ENCODE assay signal across 25 cellular contexts in genomic region chr9:94933429-94933828, GRCh38.
DNase-seq lines count a peak whose midpoint lies in the region; ATAC-seq and TF ChIP-seq lines count a peak whose summit lies in the region.
"Had no signal": no experiment of that assay in that cellular context is flagged by ENCODE, and none has a peak within 500 bp of the region (broad histone marks: within the 10 kb centered on the region; RNA-seq: fewer than 3 reads in every experiment).

No MANE protein-coding gene starts in this region.

- no peak for TF ChIP-seq CTCF in type B pancreatic cell (conservative IDR thresholded peaks at IDR 0.05)

- peaks cover 56% of the 10 kb centered on the region for H3K4me1 Mint-ChIP-seq in type B pancreatic cell (ENCODE audit: unreplicated experiment)
- H3K4me1 Mint-ChIP-seq: stimulated activated memory B cell treated with anti-CD40 and anti-IgM and Interleukin-4, amounts not matched to agents 10 μg/mL and 1 μg/mL and 100 μg/mL, for 72 hours had no signal

- H3K36me3 Mint-ChIP-seq in type B pancreatic cell: peaks cover 29% of the 10 kb centered on the region
- H3K36me3 Mint-ChIP-seq: activated naive CD4-positive, alpha-beta T cell treated with anti-CD3 and anti-CD28 coated beads, Interleukin-2, amount 50 U/mL, for 72 hours had no signal

- peak overlapping the region; percentile 67 for H3K27ac Mint-ChIP-seq in type B pancreatic cell
- H3K27ac Mint-ChIP-seq: activated naive CD4-positive, alpha-beta T cell treated with anti-CD3 and anti-CD28 coated beads, Interleukin-2, amount 50 U/mL, for 72 hours; CD4-positive, alpha-beta memory T cell; stimulated activated memory B cell treated with anti-CD40 and anti-IgM and Interleukin-4, amounts not matched to agents 10 μg/mL and 1 μg/mL and 100 μg/mL, for 72 hours; T-helper 17 cell had no signal

- DNase-seq in EL (peak; percentile 62), fibroblast of peridontal ligament (ENCODE audit: extremely low read depth) (peak; percentile 59), type B pancreatic cell (ENCODE audit: extremely low spot score, unreplicated experiment) (no peak), mucosa of gallbladder (ENCODE audit: low spot score) (no peak)
- DNase-seq: activated T-cell treated with anti-CD3 and anti-CD28 coated beads for 4 hours; AML-193; aorta; CD4-positive, alpha-beta memory T cell; kidney; midbrain; MM.1S; NCI-H2029; NCI-H82; nephron progenitor cell; posterior cingulate gyrus; right lobe of liver; stimulated activated CD4-positive, alpha-beta T cell treated with anti-CD3 and anti-CD28 coated beads, Interleukin-4, amount 100 ng/mL, for 4 hours; T-helper 17 cell had no signal

- ATAC-seq in SK-N-SH treated with all-trans-retinoic acid at 6 μM for 48 hours (peak; percentile 41; the same call in 2 of the 3 replicates), HG03175 (IDR thresholded peaks at IDR 0.05; ENCODE audit: unreplicated experiment) (no peak), GM18519 (IDR thresholded peaks at IDR 0.05; ENCODE audit: low FRiP score, unreplicated experiment) (no peak)
- ATAC-seq: activated naive CD4-positive, alpha-beta T cell treated with anti-CD3 and anti-CD28 coated beads, Interleukin-2, amount 50 U/mL, for 72 hours; HCT116; right lobe of liver; stimulated activated memory B cell treated with anti-CD40 and anti-IgM and Interleukin-4, amounts not matched to agents 10 μg/mL and 1 μg/mL and 100 μg/mL, for 72 hours; T-helper 17 cell had no signal

- peak overlapping the region; percentile 6 for H3K4me3 Mint-ChIP-seq in type B pancreatic cell
- H3K4me3 Mint-ChIP-seq: CD4-positive, alpha-beta memory T cell; central memory CD8-positive, alpha-beta T cell; nephron progenitor cell; stimulated activated memory B cell treated with anti-CD40 and anti-IgM and Interleukin-4, amounts not matched to agents 10 μg/mL and 1 μg/mL and 100 μg/mL, for 72 hours; T-helper 17 cell had no signal

- H3K27me3 Mint-ChIP-seq in type B pancreatic cell: no peaks in the 10 kb centered on the region
- H3K27me3 Mint-ChIP-seq: CD4-positive, alpha-beta memory T cell; central memory CD8-positive, alpha-beta T cell; stimulated activated memory B cell treated with anti-CD40 and anti-IgM and Interleukin-4, amounts not matched to agents 10 μg/mL and 1 μg/mL and 100 μg/mL, for 72 hours; T-helper 17 cell had no signal

- peaks cover 9% of the 10 kb centered on the region for H3K9me3 Mint-ChIP-seq in type B pancreatic cell
- H3K9me3 Mint-ChIP-seq: central memory CD8-positive, alpha-beta T cell; nephron progenitor cell; stimulated activated memory B cell treated with anti-CD40 and anti-IgM and Interleukin-4, amounts not matched to agents 10 μg/mL and 1 μg/mL and 100 μg/mL, for 72 hours had no signal

TF ChIP-seq in SK-N-SH treated with all-trans-retinoic acid at 6 μM for 48 hours, 23 proteins besides CTCF, POLR2A, EP300 and RAD21:
- TF ChIP-seq TOX (CRISPR knock-in tag; IDR thresholded peaks at IDR 0.05; ENCODE audit: borderline replicate concordance) (no peak), POU6F1 (CRISPR knock-in tag; IDR thresholded peaks at IDR 0.05; ENCODE audit: borderline replicate concordance, low read depth) (no peak), ZNF70 (CRISPR knock-in tag; IDR thresholded peaks at IDR 0.05) (no peak), OSR1 (CRISPR knock-in tag; IDR thresholded peaks at IDR 0.05) (no peak)

Comparison
In these comparisons a context has a peak if more than half of its experiments do, and no peak if none do; other contexts are left out.
1. DNase-seq: peak in EL (single experiment) and fibroblast of peridontal ligament (single experiment); none in type B pancreatic cell (single experiment) and mucosa of gallbladder (single experiment).